1 cellular context compared by ENCODE assay signal in the genomic region with DNA sequence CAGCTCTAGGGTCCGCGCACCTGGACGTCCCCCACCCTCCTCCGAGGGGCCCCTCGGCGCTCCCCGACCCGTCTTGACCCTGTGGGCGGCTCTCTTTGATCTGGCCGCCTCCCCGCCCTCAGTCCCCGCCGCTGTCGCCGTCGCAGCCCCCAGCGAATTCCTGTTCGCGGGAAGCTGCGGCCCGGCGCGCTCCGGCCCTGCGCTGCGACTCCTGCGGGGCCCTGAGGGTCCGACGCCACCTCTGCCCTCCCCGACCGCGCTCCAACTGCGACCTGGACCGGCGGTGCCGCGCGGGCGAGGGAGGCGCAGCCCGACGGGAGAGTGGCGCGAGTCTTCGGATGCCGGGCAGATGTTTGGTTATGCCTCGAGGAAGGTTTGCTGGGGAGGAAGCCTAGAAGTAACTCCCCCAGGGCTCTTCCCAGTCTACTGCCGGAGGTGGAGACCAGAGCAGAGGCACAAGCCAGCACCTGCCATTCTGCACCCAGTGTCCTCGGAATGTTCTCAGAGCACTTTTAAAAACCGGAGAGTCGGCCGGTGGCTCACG.
TF ChIP-seq lines count a peak whose summit lies in the region.

No MANE protein-coding gene starts in this region.

TF ChIP-seq in HepG2, 621 proteins besides CTCF, POLR2A, EP300 and RAD21 (continued from another document and continues in another):
- TF ChIP-seq, protein P1, sequence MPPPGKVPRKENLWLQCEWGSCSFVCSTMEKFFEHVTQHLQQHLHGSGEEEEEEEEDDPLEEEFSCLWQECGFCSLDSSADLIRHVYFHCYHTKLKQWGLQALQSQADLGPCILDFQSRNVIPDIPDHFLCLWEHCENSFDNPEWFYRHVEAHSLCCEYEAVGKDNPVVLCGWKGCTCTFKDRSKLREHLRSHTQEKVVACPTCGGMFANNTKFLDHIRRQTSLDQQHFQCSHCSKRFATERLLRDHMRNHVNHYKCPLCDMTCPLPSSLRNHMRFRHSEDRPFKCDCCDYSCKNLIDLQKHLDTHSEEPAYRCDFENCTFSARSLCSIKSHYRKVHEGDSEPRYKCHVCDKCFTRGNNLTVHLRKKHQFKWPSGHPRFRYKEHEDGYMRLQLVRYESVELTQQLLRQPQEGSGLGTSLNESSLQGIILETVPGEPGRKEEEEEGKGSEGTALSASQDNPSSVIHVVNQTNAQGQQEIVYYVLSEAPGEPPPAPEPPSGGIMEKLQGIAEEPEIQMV (CRISPR knock-in tag; IDR thresholded peaks at IDR 0.05; ENCODE audit: low read depth): 0 out of 2 replicates have a peak, but pooled peaks have one; percentile 17
- TF ChIP-seq, protein P2, sequence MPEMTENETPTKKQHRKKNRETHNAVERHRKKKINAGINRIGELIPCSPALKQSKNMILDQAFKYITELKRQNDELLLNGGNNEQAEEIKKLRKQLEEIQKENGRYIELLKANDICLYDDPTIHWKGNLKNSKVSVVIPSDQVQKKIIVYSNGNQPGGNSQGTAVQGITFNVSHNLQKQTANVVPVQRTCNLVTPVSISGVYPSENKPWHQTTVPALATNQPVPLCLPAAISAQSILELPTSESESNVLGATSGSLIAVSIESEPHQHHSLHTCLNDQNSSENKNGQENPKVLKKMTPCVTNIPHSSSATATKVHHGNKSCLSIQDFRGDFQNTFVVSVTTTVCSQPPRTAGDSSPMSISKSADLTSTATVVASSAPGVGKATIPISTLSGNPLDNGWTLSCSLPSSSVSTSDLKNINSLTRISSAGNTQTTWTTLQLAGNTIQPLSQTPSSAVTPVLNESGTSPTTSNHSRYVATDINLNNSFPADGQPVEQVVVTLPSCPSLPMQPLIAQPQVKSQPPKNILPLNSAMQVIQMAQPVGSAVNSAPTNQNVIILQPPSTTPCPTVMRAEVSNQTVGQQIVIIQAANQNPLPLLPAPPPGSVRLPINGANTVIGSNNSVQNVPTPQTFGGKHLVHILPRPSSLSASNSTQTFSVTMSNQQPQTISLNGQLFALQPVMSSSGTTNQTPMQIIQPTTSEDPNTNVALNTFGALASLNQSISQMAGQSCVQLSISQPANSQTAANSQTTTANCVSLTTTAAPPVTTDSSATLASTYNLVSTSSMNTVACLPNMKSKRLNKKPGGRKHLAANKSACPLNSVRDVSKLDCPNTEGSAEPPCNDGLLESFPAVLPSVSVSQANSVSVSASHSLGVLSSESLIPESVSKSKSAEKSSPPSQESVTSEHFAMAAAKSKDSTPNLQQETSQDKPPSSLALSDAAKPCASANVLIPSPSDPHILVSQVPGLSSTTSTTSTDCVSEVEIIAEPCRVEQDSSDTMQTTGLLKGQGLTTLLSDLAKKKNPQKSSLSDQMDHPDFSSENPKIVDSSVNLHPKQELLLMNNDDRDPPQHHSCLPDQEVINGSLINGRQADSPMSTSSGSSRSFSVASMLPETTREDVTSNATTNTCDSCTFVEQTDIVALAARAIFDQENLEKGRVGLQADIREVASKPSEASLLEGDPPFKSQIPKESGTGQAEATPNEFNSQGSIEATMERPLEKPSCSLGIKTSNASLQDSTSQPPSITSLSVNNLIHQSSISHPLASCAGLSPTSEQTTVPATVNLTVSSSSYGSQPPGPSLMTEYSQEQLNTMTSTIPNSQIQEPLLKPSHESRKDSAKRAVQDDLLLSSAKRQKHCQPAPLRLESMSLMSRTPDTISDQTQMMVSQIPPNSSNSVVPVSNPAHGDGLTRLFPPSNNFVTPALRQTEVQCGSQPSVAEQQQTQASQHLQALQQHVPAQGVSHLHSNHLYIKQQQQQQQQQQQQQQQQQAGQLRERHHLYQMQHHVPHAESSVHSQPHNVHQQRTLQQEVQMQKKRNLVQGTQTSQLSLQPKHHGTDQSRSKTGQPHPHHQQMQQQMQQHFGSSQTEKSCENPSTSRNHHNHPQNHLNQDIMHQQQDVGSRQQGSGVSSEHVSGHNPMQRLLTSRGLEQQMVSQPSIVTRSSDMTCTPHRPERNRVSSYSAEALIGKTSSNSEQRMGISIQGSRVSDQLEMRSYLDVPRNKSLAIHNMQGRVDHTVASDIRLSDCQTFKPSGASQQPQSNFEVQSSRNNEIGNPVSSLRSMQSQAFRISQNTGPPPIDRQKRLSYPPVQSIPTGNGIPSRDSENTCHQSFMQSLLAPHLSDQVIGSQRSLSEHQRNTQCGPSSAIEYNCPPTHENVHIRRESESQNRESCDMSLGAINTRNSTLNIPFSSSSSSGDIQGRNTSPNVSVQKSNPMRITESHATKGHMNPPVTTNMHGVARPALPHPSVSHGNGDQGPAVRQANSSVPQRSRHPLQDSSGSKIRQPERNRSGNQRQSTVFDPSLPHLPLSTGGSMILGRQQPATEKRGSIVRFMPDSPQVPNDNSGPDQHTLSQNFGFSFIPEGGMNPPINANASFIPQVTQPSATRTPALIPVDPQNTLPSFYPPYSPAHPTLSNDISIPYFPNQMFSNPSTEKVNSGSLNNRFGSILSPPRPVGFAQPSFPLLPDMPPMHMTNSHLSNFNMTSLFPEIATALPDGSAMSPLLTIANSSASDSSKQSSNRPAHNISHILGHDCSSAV (CRISPR knock-in tag; IDR thresholded peaks at IDR 0.05; ENCODE audit: borderline replicate concordance): no peak
- 0 out of 2 replicates have a peak, but pooled peaks have one; percentile 44 for TF ChIP-seq SAP130 (CRISPR knock-in tag; IDR thresholded peaks at IDR 0.05; ENCODE audit: low read depth)
- 0 out of 2 replicates have a peak, but pooled peaks have one; percentile 38 for TF ChIP-seq ZNF569 (CRISPR knock-in tag; IDR thresholded peaks at IDR 0.05; ENCODE audit: borderline replicate concordance)
- TF ChIP-seq, protein P3, sequence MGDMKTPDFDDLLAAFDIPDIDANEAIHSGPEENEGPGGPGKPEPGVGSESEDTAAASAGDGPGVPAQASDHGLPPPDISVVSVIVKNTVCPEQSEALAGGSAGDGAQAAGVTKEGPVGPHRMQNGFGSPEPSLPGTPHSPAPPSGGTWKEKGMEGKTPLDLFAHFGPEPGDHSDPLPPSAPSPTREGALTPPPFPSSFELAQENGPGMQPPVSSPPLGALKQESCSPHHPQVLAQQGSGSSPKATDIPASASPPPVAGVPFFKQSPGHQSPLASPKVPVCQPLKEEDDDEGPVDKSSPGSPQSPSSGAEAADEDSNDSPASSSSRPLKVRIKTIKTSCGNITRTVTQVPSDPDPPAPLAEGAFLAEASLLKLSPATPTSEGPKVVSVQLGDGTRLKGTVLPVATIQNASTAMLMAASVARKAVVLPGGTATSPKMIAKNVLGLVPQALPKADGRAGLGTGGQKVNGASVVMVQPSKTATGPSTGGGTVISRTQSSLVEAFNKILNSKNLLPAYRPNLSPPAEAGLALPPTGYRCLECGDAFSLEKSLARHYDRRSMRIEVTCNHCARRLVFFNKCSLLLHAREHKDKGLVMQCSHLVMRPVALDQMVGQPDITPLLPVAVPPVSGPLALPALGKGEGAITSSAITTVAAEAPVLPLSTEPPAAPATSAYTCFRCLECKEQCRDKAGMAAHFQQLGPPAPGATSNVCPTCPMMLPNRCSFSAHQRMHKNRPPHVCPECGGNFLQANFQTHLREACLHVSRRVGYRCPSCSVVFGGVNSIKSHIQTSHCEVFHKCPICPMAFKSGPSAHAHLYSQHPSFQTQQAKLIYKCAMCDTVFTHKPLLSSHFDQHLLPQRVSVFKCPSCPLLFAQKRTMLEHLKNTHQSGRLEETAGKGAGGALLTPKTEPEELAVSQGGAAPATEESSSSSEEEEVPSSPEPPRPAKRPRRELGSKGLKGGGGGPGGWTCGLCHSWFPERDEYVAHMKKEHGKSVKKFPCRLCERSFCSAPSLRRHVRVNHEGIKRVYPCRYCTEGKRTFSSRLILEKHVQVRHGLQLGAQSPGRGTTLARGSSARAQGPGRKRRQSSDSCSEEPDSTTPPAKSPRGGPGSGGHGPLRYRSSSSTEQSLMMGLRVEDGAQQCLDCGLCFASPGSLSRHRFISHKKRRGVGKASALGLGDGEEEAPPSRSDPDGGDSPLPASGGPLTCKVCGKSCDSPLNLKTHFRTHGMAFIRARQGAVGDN (CRISPR knock-in tag; IDR thresholded peaks at IDR 0.05): peak; percentile 80
- peak; percentile 18 for TF ChIP-seq AGO2 (optimal IDR thresholded peaks at IDR 0.05; ENCODE audit: low read depth, low read length)
- 0 out of 2 replicates have a peak, but pooled peaks have one; percentile 3 for TF ChIP-seq BCL6 (CRISPR knock-in tag; IDR thresholded peaks at IDR 0.05)
- TF ChIP-seq ZFY (CRISPR knock-in tag; IDR thresholded peaks at IDR 0.05): peak; percentile 55; the same call in 1 of the 2 replicates
- peak; percentile 36 to 92; a peak in 2 of 4 replicates for TF ChIP-seq NR2F1 (CRISPR knock-in tag; IDR thresholded peaks at IDR 0.05)
- peak; percentile 70 for TF ChIP-seq NR2F2 (IDR thresholded peaks at IDR 0.05; ENCODE audit: borderline replicate concordance, low read depth)
- TF ChIP-seq, protein P4, sequence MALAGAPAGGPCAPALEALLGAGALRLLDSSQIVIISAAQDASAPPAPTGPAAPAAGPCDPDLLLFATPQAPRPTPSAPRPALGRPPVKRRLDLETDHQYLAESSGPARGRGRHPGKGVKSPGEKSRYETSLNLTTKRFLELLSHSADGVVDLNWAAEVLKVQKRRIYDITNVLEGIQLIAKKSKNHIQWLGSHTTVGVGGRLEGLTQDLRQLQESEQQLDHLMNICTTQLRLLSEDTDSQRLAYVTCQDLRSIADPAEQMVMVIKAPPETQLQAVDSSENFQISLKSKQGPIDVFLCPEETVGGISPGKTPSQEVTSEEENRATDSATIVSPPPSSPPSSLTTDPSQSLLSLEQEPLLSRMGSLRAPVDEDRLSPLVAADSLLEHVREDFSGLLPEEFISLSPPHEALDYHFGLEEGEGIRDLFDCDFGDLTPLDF (CRISPR knock-in tag; IDR thresholded peaks at IDR 0.05): no peak
- TF ChIP-seq ZBTB42 (CRISPR knock-in tag; IDR thresholded peaks at IDR 0.05): 0 out of 2 replicates have a peak, but pooled peaks have one; percentile 21
- TF ChIP-seq, protein P5, sequence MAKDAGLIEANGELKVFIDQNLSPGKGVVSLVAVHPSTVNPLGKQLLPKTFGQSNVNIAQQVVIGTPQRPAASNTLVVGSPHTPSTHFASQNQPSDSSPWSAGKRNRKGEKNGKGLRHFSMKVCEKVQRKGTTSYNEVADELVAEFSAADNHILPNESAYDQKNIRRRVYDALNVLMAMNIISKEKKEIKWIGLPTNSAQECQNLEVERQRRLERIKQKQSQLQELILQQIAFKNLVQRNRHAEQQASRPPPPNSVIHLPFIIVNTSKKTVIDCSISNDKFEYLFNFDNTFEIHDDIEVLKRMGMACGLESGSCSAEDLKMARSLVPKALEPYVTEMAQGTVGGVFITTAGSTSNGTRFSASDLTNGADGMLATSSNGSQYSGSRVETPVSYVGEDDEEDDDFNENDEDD (CRISPR knock-in tag; IDR thresholded peaks at IDR 0.05; ENCODE audit: borderline replicate concordance): peak; percentile 11; the same call in 1 of the 2 replicates
- 0 out of 2 replicates have a peak, but pooled peaks have one; percentile 5 for TF ChIP-seq ZNF703 (CRISPR knock-in tag; IDR thresholded peaks at IDR 0.05; ENCODE audit: borderline replicate concordance)
- TF ChIP-seq, protein P6, sequence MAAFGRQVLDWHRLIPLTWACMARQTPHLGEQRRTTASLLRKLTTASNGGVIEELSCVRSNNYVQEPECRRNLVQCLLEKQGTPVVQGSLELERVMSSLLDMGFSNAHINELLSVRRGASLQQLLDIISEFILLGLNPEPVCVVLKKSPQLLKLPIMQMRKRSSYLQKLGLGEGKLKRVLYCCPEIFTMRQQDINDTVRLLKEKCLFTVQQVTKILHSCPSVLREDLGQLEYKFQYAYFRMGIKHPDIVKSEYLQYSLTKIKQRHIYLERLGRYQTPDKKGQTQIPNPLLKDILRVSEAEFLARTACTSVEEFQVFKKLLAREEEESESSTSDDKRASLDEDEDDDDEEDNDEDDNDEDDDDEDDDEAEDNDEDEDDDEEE (CRISPR knock-in tag; IDR thresholded peaks at IDR 0.05): peak; percentile 30; the same call in 1 of the 2 replicates
- TF ChIP-seq, protein P7, sequence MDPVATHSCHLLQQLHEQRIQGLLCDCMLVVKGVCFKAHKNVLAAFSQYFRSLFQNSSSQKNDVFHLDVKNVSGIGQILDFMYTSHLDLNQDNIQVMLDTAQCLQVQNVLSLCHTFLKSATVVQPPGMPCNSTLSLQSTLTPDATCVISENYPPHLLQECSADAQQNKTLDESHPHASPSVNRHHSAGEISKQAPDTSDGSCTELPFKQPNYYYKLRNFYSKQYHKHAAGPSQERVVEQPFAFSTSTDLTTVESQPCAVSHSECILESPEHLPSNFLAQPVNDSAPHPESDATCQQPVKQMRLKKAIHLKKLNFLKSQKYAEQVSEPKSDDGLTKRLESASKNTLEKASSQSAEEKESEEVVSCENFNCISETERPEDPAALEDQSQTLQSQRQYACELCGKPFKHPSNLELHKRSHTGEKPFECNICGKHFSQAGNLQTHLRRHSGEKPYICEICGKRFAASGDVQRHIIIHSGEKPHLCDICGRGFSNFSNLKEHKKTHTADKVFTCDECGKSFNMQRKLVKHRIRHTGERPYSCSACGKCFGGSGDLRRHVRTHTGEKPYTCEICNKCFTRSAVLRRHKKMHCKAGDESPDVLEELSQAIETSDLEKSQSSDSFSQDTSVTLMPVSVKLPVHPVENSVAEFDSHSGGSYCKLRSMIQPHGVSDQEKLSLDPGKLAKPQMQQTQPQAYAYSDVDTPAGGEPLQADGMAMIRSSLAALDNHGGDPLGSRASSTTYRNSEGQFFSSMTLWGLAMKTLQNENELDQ (CRISPR knock-in tag; IDR thresholded peaks at IDR 0.05; ENCODE audit: borderline replicate concordance): no peak
- TF ChIP-seq ZNF224 (CRISPR knock-in tag; IDR thresholded peaks at IDR 0.05): 0 out of 2 replicates have a peak, but pooled peaks have one; percentile 1
- TF ChIP-seq, protein P8, sequence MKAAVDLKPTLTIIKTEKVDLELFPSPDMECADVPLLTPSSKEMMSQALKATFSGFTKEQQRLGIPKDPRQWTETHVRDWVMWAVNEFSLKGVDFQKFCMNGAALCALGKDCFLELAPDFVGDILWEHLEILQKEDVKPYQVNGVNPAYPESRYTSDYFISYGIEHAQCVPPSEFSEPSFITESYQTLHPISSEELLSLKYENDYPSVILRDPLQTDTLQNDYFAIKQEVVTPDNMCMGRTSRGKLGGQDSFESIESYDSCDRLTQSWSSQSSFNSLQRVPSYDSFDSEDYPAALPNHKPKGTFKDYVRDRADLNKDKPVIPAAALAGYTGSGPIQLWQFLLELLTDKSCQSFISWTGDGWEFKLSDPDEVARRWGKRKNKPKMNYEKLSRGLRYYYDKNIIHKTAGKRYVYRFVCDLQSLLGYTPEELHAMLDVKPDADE (CRISPR knock-in tag; IDR thresholded peaks at IDR 0.05): 0 out of 2 replicates have a peak, but pooled peaks have one; percentile 10
- TF ChIP-seq, protein P9, sequence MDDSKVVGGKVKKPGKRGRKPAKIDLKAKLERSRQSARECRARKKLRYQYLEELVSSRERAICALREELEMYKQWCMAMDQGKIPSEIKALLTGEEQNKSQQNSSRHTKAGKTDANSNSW (CRISPR knock-in tag; IDR thresholded peaks at IDR 0.05; ENCODE audit: borderline replicate concordance): 0 out of 2 replicates have a peak, but pooled peaks have one; percentile 77
- TF ChIP-seq, protein P10, sequence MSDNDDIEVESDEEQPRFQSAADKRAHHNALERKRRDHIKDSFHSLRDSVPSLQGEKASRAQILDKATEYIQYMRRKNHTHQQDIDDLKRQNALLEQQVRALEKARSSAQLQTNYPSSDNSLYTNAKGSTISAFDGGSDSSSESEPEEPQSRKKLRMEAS (IDR thresholded peaks at IDR 0.05): peak; percentile 78
- TF ChIP-seq ZNF782 (CRISPR knock-in tag; IDR thresholded peaks at IDR 0.05; ENCODE audit: borderline replicate concordance): 0 out of 2 replicates have a peak, but pooled peaks have one; percentile 45
- peak; percentile 2 for TF ChIP-seq TEAD3 (CRISPR knock-in tag; optimal IDR thresholded peaks at IDR 0.05; ENCODE audit: borderline replicate concordance)
- 0 out of 2 replicates have a peak, but pooled peaks have one; percentile 27 for TF ChIP-seq ZSCAN21 (CRISPR knock-in tag; IDR thresholded peaks at IDR 0.05; ENCODE audit: borderline replicate concordance)
- peak; percentile 95 for TF ChIP-seq ZNF777 (CRISPR knock-in tag; IDR thresholded peaks at IDR 0.05)
- no peak for TF ChIP-seq CAMTA2 (CRISPR knock-in tag; IDR thresholded peaks at IDR 0.05; ENCODE audit: borderline replicate concordance)
- peak; percentile 34 for TF ChIP-seq HNRNPK (IDR thresholded peaks at IDR 0.05; ENCODE audit: low read depth, low read length, poor library complexity, severe bottlenecking)
- TF ChIP-seq PAX8 (CRISPR knock-in tag; IDR thresholded peaks at IDR 0.05; ENCODE audit: borderline replicate concordance): no peak
- no peak for TF ChIP-seq KAT2B (IDR thresholded peaks at IDR 0.05; ENCODE audit: borderline replicate concordance, low read depth, low read length)
- peak; percentile 16; the same call in 1 of the 2 replicates for TF ChIP-seq ZNF564 (CRISPR knock-in tag; IDR thresholded peaks at IDR 0.05)
